17 cellular contexts compared by ENCODE assay signal in the genomic region with DNA sequence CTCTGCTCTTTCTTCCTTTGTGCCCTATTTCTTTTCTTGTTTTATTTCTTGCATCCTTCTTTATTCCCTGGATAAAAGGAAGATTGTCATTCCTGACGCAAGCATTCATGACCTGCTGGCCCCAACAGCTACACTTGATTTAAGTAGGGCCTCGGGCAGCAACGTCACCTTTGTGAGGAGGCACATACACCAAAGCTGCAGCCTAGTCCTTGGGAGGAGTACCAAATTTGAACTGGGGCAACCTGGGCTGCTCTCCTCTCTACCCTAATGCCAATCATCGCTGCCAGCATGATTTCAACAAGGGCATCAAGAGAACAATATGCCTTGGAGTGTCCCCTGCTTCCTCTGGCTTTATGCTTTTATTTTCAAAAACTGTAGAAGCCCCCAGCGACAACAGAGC.
DNase-seq lines count a peak whose midpoint lies in the region; ATAC-seq and TF ChIP-seq lines count a peak whose summit lies in the region.
"Had no signal": no experiment of that assay in that cellular context is flagged by ENCODE, and none has a peak within 500 bp of the region (broad histone marks: within the 10 kb centered on the region; RNA-seq: fewer than 3 reads in every experiment).

No MANE protein-coding gene starts in this region.

- H2BK15ac ChIP-seq in IMR-90 (ENCODE audit: low read depth, low read length): no peak overlapping the region

- no peak for TF ChIP-seq POLR2A in IMR-90 (IDR thresholded peaks at IDR 0.05; ENCODE audit: low read depth, low read length)

- H2AK9ac ChIP-seq in IMR-90 (replicated peaks; ENCODE audit: low read depth, low read length, poor library complexity): no peak overlapping the region

- H3K79me1 ChIP-seq in IMR-90 (ENCODE audit: low read depth in 1 of 2, low read length in 2 of 2): no peaks in the 10 kb centered on the region

- H2BK120ac ChIP-seq in IMR-90 (ENCODE audit: low read depth, low read length): peak overlapping the region; percentile 22; the same call in 1 of the 2 replicates

- H2AFZ ChIP-seq in IMR-90 (replicated peaks; ENCODE audit: low read length, poor library complexity) (peak overlapping the region; percentile 85), mammary epithelial cell (ENCODE audit: low read depth, low read length) (peak overlapping the region; percentile 13), neuron (ENCODE audit: low read depth, low read length) (no peak overlapping the region)

- no peak overlapping the region for H3K23ac ChIP-seq in IMR-90 (ENCODE audit: low read depth, low read length)

- intact Hi-C loops in IMR-90 (cut with micrococcal nuclease): loop anchor here (1.0 to 5.0 kb wide), 3 partner anchors 87 to 1041 kb away; no protein-coding TSS in a partner anchor
- intact Hi-C loops in mammary epithelial cell (cut with micrococcal nuclease): loop anchor here (1.0 to 2.0 kb wide), 2 partner anchors 86 to 99 kb away; no protein-coding TSS in a partner anchor

- H2BK5ac ChIP-seq in IMR-90 (ENCODE audit: low read depth, low read length, poor library complexity, severe bottlenecking): no peak overlapping the region

- ATAC-seq in GM19351 (IDR thresholded peaks at IDR 0.05; ENCODE audit: unreplicated experiment) (peak; percentile 7), IMR-90 (ENCODE audit: low read depth) (no peak)
- ATAC-seq: activated CD4-positive, CD25-positive, alpha-beta regulatory T cell treated with anti-CD3 and anti-CD28 coated beads, Interleukin-2, amount 50 U/mL, for 24 hours; activated CD8-positive, alpha-beta T cell treated with anti-CD3 and anti-CD28 coated beads, Interleukin-2, amount 10 ng/mL, durations not matched to agents 7 days and 5 days; effector memory CD8-positive, alpha-beta T cell; upper lobe of right lung had no signal

- H4K5ac ChIP-seq in IMR-90 (ENCODE audit: low read depth, low read length): no peak overlapping the region

- no TSS peak for BruUV-seq in IMR-90 (replicated peaks; lab: Mats Ljungman, UMichigan)
- BruUV-seq in mammary epithelial cell (replicated peaks; lab: Mats Ljungman, UMichigan): no TSS peak

- H3K9ac ChIP-seq in IMR-90 (ENCODE audit: low read depth, low read length) (no peak overlapping the region), mammary epithelial cell (ENCODE audit: insufficient read depth, low read length) (no peak overlapping the region)

- no peaks in the 10 kb centered on the region for H3K79me2 ChIP-seq in mammary epithelial cell (ENCODE audit: insufficient read depth, low read length)

- H4K8ac ChIP-seq in IMR-90 (ENCODE audit: low read depth in 2 of 2, low read length in 2 of 2): no peak overlapping the region

- TF ChIP-seq CTCF in IMR-90 (conservative IDR thresholded peaks at IDR 0.05; ENCODE audit: low read depth, low read length) (no peak), mammary epithelial cell (conservative IDR thresholded peaks at IDR 0.05 in 1 of 2, IDR thresholded peaks at IDR 0.05 in 1 of 2; ENCODE audit: extremely low read depth in 1 of 2, insufficient read depth in 1 of 2, low read depth in 1 of 2, low read length in 2 of 2) (no peak)

- no peak overlapping the region for H4K91ac ChIP-seq in IMR-90 (ENCODE audit: insufficient read depth, low read depth, low read length)

- H3K9me1 ChIP-seq in IMR-90 (ENCODE audit: insufficient read depth, low read length): no peaks in the 10 kb centered on the region

- no peak overlapping the region; the same call in 1 of the 2 replicates for H2AK5ac ChIP-seq in IMR-90 (ENCODE audit: low read depth, low read length)

- H3K27me3 ChIP-seq in IMR-90 (ENCODE audit: control insufficient read depth, insufficient read depth, low read length): no peaks in the 10 kb centered on the region
- peaks cover 2% of the 10 kb centered on the region for H3K27me3 ChIP-seq in mammary epithelial cell (ENCODE audit: insufficient read depth, low read length)
- no peaks in the 10 kb centered on the region for H3K27me3 ChIP-seq in neuron (ENCODE audit: insufficient read depth, low read length)
- no peaks in the 10 kb centered on the region for H3K27me3 ChIP-seq in effector memory CD4-positive, alpha-beta T cell (replicated peaks; ENCODE audit: control insufficient read depth, insufficient read depth, low read length, poor library complexity, severe bottlenecking)
- H3K27me3 ChIP-seq: upper lobe of right lung had no signal

- H3K56ac ChIP-seq in IMR-90 (ENCODE audit: extremely low read depth, insufficient read depth, low read length): no peak overlapping the region

- in situ Hi-C loops in IMR-90 (cut with MboI; ENCODE audit: low sequenced_read_pairs) (no loop called here), mammary epithelial cell (cut with MboI; ENCODE audit: low sequenced_read_pairs in 2 of 2) (no loop called here)

- no peak overlapping the region for H2BK20ac ChIP-seq in IMR-90 (ENCODE audit: low read depth, low read length)

- no peaks in the 10 kb centered on the region for H3K9me3 ChIP-seq in IMR-90 (ENCODE audit: control insufficient read depth, insufficient read depth, low read length)
- H3K9me3 ChIP-seq in mammary epithelial cell (replicated peaks; ENCODE audit: insufficient read depth, low read length): no peaks in the 10 kb centered on the region
- H3K9me3 ChIP-seq in neuron (ENCODE audit: low read length): no peaks in the 10 kb centered on the region
- H3K9me3 ChIP-seq in effector memory CD4-positive, alpha-beta T cell (ENCODE audit: control insufficient read depth, low read length): no peaks in the 10 kb centered on the region
- H3K9me3 ChIP-seq: left ventricle myocardium inferior, upper lobe of right lung had no signal

- H3K36me3 ChIP-seq in IMR-90 (ENCODE audit: control insufficient read depth, insufficient read depth, low read length) (no peaks in the 10 kb centered on the region), mammary epithelial cell (ENCODE audit: insufficient read depth, low read length) (no peaks in the 10 kb centered on the region), neuron (ENCODE audit: insufficient read depth, low read length) (no peaks in the 10 kb centered on the region)
- no peaks in the 10 kb centered on the region for H3K36me3 ChIP-seq in effector memory CD4-positive, alpha-beta T cell (ENCODE audit: control insufficient read depth, insufficient read depth, low read length)
- H3K36me3 ChIP-seq: left ventricle myocardium inferior, upper lobe of right lung had no signal

- H3K27ac ChIP-seq in IMR-90 (ENCODE audit: insufficient read depth, low read length) (no peak overlapping the region), mammary epithelial cell (ENCODE audit: insufficient read depth, low read depth, low read length) (no peak overlapping the region)
- no peak overlapping the region for H3K27ac ChIP-seq in effector memory CD4-positive, alpha-beta T cell (ENCODE audit: insufficient read depth, low read length, poor library complexity, severe bottlenecking)
- H3K27ac ChIP-seq: left ventricle myocardium inferior, upper lobe of right lung had no signal

- TF ChIP-seq RAD21 in IMR-90 (IDR thresholded peaks at IDR 0.05; ENCODE audit: low read length): no peak

- dilution Hi-C loops in IMR-90 (cut with HindIII; ENCODE audit: low sequenced_read_pairs, unreplicated experiment) (no loop called here), mammary epithelial cell (cut with HindIII; ENCODE audit: low sequenced_read_pairs) (no loop called here)

- no peak overlapping the region for H3K4me3 ChIP-seq in IMR-90 (ENCODE audit: insufficient read depth, low read depth, low read length)
- H3K4me3 ChIP-seq in mammary epithelial cell (replicated peaks in 1 of 3; ENCODE audit: insufficient read depth in 1 of 3, low read depth in 2 of 3, low read length in 3 of 3): no peak overlapping the region
- H3K4me3 ChIP-seq in neuron (ENCODE audit: low read length): peak overlapping the region; percentile 12
- H3K4me3 ChIP-seq in effector memory CD4-positive, alpha-beta T cell (ENCODE audit: insufficient read depth, low read depth, low read length, poor library complexity, severe bottlenecking): no peak overlapping the region
- H3K4me3 ChIP-seq: left ventricle myocardium inferior, upper lobe of right lung had no signal

- H3K14ac ChIP-seq in IMR-90 (replicated peaks; ENCODE audit: low read depth, low read length): no peak overlapping the region

- H3K4me1 ChIP-seq in IMR-90 (ENCODE audit: control insufficient read depth, insufficient read depth, low read length) (no peaks in the 10 kb centered on the region), mammary epithelial cell (ENCODE audit: insufficient read depth, low read length) (no peaks in the 10 kb centered on the region), neuron (ENCODE audit: insufficient read depth, low read length) (peaks cover 10% of the 10 kb centered on the region)
- H3K4me1 ChIP-seq in effector memory CD4-positive, alpha-beta T cell (ENCODE audit: control insufficient read depth, insufficient read depth, low read length, poor library complexity, severe bottlenecking): no peaks in the 10 kb centered on the region
- H3K4me1 ChIP-seq: left ventricle myocardium inferior, upper lobe of right lung had no signal

- CTCF ChIA-PET in IMR-90 (lab: Yijun Ruan, JAX) (interaction anchor here (1.2 kb wide), 1 partner anchor 86 kb away, joined by 3 read pairs; no protein-coding TSS in a partner anchor), mammary epithelial cell (lab: Charles Lee; ENCODE audit: low non-redundant PET) (interaction anchor here (0.7 kb wide), 1 partner anchor 98 kb away, joined by 3 read pairs; no protein-coding TSS in a partner anchor)

- POLR2A ChIA-PET in IMR-90 (lab: Charles Lee; ENCODE audit: unreplicated experiment): no interaction called here

- H3K4me2 ChIP-seq in IMR-90 (ENCODE audit: low read depth, low read length): no peak overlapping the region
- no peak overlapping the region for H3K4me2 ChIP-seq in mammary epithelial cell (ENCODE audit: insufficient read depth, low read depth, low read length)

- no peaks in the 10 kb centered on the region for H4K20me1 ChIP-seq in IMR-90 (ENCODE audit: insufficient read depth, low read length)
- H4K20me1 ChIP-seq in mammary epithelial cell (ENCODE audit: insufficient read depth, low read length): no peaks in the 10 kb centered on the region

- no peak overlapping the region for H3K18ac ChIP-seq in IMR-90 (ENCODE audit: low read depth, low read length)

- no peak overlapping the region for H3K4ac ChIP-seq in IMR-90 (ENCODE audit: low read depth, low read length)

- no CpG with 5 or more reads among the region's 5 CpGs for WGBS in IMR-90 (ENCODE audit: extremely low coverage in 2 of 2, insufficient read length in 1 of 2), 2 experiments
- 33% methylated on average over 5 of the region's 5 CpGs for WGBS in mammary epithelial cell (ENCODE audit: low coverage, missing lambda C conversion rate)

- DNase-seq in IMR-90 (no peak), mammary epithelial cell (no peak), NOMO-1 treated with DMSO at 0.1 percent for 48 hours (lab: John Stamatoyannopoulos, UW; ENCODE audit: unreplicated experiment) (no peak), AML-193 (lab: John Stamatoyannopoulos, UW) (no peak)
- no peak for DNase-seq in effector memory CD4-positive, alpha-beta T cell
- DNase-seq: activated CD8-positive, alpha-beta T cell treated with anti-CD3 and anti-CD28 coated beads, Interleukin-2, amount 10 ng/mL, durations not matched to agents 7 days and 5 days; activated T-cell treated with anti-CD3 and anti-CD28 coated beads, Interleukin-2, amount 50 U/mL, for 24 hours; aorta; effector memory CD8-positive, alpha-beta T cell; left ventricle myocardium inferior; NCI-H1930; NK-92 treated with Interleukin-12 subunit alpha and Interleukin-12 subunit beta, amount 100 ng/mL, for 24 hours; stimulated activated CD4-positive, alpha-beta T cell treated with anti-CD3 and anti-CD28 coated beads, Interleukin-4, amount 100 ng/mL, for 24 hours; upper lobe of right lung had no signal
